Comparison of ENCODE assay signal across 2 cellular contexts in the genomic region with DNA sequence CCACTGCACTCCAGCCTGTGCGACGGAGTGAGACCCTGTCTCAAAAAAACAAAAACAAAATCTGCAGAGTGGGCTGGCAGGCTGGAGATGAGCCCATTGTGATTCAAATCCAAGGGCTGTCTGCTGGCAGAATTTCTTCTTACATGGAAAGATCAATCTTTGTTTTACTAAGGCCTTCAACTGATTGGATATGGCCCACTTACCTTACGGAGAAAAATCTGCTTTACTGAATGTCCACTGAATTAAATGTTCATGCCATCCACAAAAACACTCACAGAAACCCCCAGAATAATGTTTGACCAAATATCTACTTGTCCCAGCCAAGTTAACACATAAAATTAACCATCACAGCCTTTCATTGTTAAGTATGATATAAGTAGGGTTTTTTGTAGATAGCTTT.
TF ChIP-seq lines count a peak whose summit lies in the region.

No MANE protein-coding gene starts in this region.

TF ChIP-seq in HEK293, 187 proteins besides CTCF, POLR2A, EP300 and RAD21 (continued from another document):
- TF ChIP-seq ZNF121 (tag by site-specific recombination; IDR thresholded peaks at IDR 0.05) = no peak
- TF ChIP-seq, protein P1, sequence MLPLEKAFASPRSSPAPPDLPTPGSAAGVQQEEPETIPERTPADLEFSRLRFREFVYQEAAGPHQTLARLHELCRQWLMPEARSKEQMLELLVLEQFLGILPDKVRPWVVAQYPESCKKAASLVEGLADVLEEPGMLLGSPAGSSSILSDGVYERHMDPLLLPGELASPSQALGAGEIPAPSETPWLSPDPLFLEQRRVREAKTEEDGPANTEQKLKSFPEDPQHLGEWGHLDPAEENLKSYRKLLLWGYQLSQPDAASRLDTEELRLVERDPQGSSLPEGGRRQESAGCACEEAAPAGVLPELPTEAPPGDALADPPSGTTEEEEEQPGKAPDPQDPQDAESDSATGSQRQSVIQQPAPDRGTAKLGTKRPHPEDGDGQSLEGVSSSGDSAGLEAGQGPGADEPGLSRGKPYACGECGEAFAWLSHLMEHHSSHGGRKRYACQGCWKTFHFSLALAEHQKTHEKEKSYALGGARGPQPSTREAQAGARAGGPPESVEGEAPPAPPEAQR (tag by site-specific recombination; IDR thresholded peaks at IDR 0.05) = no peak
- TF ChIP-seq, protein P2, sequence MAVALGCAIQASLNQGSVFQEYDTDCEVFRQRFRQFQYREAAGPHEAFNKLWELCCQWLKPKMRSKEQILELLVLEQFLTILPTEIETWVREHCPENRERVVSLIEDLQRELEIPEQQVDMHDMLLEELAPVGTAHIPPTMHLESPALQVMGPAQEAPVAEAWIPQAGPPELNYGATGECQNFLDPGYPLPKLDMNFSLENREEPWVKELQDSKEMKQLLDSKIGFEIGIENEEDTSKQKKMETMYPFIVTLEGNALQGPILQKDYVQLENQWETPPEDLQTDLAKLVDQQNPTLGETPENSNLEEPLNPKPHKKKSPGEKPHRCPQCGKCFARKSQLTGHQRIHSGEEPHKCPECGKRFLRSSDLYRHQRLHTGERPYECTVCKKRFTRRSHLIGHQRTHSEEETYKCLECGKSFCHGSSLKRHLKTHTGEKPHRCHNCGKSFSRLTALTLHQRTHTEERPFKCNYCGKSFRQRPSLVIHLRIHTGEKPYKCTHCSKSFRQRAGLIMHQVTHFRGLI (tag by site-specific recombination; IDR thresholded peaks at IDR 0.05) = no peak

TF ChIP-seq in K562, 482 proteins besides CTCF, POLR2A, EP300 and RAD21 (continued from another document):
- TF ChIP-seq, protein P3, sequence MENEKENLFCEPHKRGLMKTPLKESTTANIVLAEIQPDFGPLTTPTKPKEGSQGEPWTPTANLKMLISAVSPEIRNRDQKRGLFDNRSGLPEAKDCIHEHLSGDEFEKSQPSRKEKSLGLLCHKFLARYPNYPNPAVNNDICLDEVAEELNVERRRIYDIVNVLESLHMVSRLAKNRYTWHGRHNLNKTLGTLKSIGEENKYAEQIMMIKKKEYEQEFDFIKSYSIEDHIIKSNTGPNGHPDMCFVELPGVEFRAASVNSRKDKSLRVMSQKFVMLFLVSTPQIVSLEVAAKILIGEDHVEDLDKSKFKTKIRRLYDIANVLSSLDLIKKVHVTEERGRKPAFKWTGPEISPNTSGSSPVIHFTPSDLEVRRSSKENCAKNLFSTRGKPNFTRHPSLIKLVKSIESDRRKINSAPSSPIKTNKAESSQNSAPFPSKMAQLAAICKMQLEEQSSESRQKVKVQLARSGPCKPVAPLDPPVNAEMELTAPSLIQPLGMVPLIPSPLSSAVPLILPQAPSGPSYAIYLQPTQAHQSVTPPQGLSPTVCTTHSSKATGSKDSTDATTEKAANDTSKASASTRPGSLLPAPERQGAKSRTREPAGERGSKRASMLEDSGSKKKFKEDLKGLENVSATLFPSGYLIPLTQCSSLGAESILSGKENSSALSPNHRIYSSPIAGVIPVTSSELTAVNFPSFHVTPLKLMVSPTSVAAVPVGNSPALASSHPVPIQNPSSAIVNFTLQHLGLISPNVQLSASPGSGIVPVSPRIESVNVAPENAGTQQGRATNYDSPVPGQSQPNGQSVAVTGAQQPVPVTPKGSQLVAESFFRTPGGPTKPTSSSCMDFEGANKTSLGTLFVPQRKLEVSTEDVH (IDR thresholded peaks at IDR 0.05; ENCODE audit: low read depth, partially characterized antibody) = no peak
